Comparison of ENCODE assay signal across 1 cellular context in genomic region chr9:121556082-121556481, GRCh38.
TF ChIP-seq lines count a peak whose summit lies in the region.

No MANE protein-coding gene starts in this region.

TF ChIP-seq in A549, 52 proteins besides CTCF, POLR2A, EP300 and RAD21 (continued from another document):
- TF ChIP-seq USF2 (IDR thresholded peaks at IDR 0.05), result no peak
- TF ChIP-seq HDAC2 (IDR thresholded peaks at IDR 0.05), result no peak
- no peak for TF ChIP-seq ZNF302 (CRISPR knock-in tag; IDR thresholded peaks at IDR 0.05)
- TF ChIP-seq ZSCAN20 (CRISPR knock-in tag; IDR thresholded peaks at IDR 0.05), result no peak
- no peak for TF ChIP-seq HOXB5 (CRISPR knock-in tag; IDR thresholded peaks at IDR 0.05)
- TF ChIP-seq SREBF2 (IDR thresholded peaks at IDR 0.05), result no peak
